10 cellular contexts compared by ENCODE assay signal in genomic region chrX:130083107-130083490, GRCh38. TPM values are rescaled to one million over a fixed set of nuclear protein-coding genes. Genes with fewer than 3 reads are reported as not detected.
DNase-seq lines count a peak whose midpoint lies in the region; ATAC-seq and TF ChIP-seq lines count a peak whose summit lies in the region.
"Had no signal": no experiment of that assay in that cellular context is flagged by ENCODE, and none has a peak within 500 bp of the region (broad histone marks: within the 10 kb centered on the region; RNA-seq: fewer than 3 reads in every experiment).

No MANE protein-coding gene starts in this region.

- H3K36me3 ChIP-seq in CD8-positive, alpha-beta memory T cell (ENCODE audit: insufficient read depth, low read length) = no peaks in the 10 kb centered on the region

- no peak for ATAC-seq in activated naive CD8-positive, alpha-beta T cell treated with anti-CD3 and anti-CD28 coated beads, Interleukin-2, amount 50 U/mL, for 24 hours
- no peak for ATAC-seq in HG03342 (IDR thresholded peaks at IDR 0.05; ENCODE audit: unreplicated experiment)
- ATAC-seq in HG03175 (IDR thresholded peaks at IDR 0.05; ENCODE audit: unreplicated experiment) = no peak
- no peak for ATAC-seq in GM18861 (IDR thresholded peaks at IDR 0.05; ENCODE audit: unreplicated experiment)

- peak overlapping the region; percentile 49 for H3K4me3 ChIP-seq in CD8-positive, alpha-beta memory T cell (ENCODE audit: low read length)

- CTCF ChIA-PET in CD8-positive, alpha-beta memory T cell (lab: Charles Lee) = interaction anchor here (1.3 to 5.9 kb wide), 5 partner anchors 23 to 110 kb away, joined by 4 to 133 read pairs (median 36); partner anchors contain the start of genes AIFM1 and RAB33A

- peaks cover 0 to 3% of the 10 kb centered on the region in 2 donors for H3K27me3 Mint-ChIP-seq in CD8-positive, alpha-beta memory T cell
- H3K27me3 Mint-ChIP-seq in HFFc6 (ENCODE audit: insufficient read depth) (no peaks in the 10 kb centered on the region; the same call in 1 of the 2 replicates), nephron progenitor cell (ENCODE audit: low read depth, poor library complexity) (peaks cover 4% of the 10 kb centered on the region)
- no peaks in the 10 kb centered on the region for H3K27me3 Mint-ChIP-seq in activated naive CD8-positive, alpha-beta T cell treated with anti-CD3 and anti-CD28 coated beads, Interleukin-2, amount 50 U/mL, for 24 hours

- H3K4me1 Mint-ChIP-seq in CD8-positive, alpha-beta memory T cell = peaks cover 74 to 86% (median 77%) of the 10 kb centered on the region in 3 donors
- H3K4me1 Mint-ChIP-seq in HFFc6 (ENCODE audit: low read depth) (peaks cover 47% of the 10 kb centered on the region), nephron progenitor cell (peaks cover 57% of the 10 kb centered on the region)
- H3K4me1 Mint-ChIP-seq in activated naive CD8-positive, alpha-beta T cell treated with anti-CD3 and anti-CD28 coated beads, Interleukin-2, amount 50 U/mL, for 24 hours = peaks cover 69% of the 10 kb centered on the region

- H3K9me3 ChIP-seq in CD8-positive, alpha-beta memory T cell (ENCODE audit: low read length) = no peaks in the 10 kb centered on the region

- no peak overlapping the region for H3K27ac ChIP-seq in CD8-positive, alpha-beta memory T cell (ENCODE audit: low read depth, low read length)
- H3K27ac ChIP-seq: VCaP had no signal

- peak overlapping the region; percentile 89 to 99 (median 95) for H3K27ac Mint-ChIP-seq in CD8-positive, alpha-beta memory T cell
- H3K27ac Mint-ChIP-seq in HFFc6 = peak overlapping the region; percentile 50; the same call in 1 of the 2 replicates
- peak overlapping the region; percentile 80 for H3K27ac Mint-ChIP-seq in activated naive CD8-positive, alpha-beta T cell treated with anti-CD3 and anti-CD28 coated beads, Interleukin-2, amount 50 U/mL, for 24 hours
- H3K27ac Mint-ChIP-seq in nephron progenitor cell = peak overlapping the region; percentile 62

- no peaks in the 10 kb centered on the region for H3K27me3 ChIP-seq in CD8-positive, alpha-beta memory T cell (ENCODE audit: insufficient read depth, low read length, poor library complexity, severe bottlenecking)

- peaks cover 46% of the 10 kb centered on the region for H3K4me1 ChIP-seq in CD8-positive, alpha-beta memory T cell (ENCODE audit: insufficient read depth, low read length)

- H3K36me3 Mint-ChIP-seq in CD8-positive, alpha-beta memory T cell = peaks cover 0 to 16% (median 2%) of the 10 kb centered on the region in 3 donors
- H3K36me3 Mint-ChIP-seq in HFFc6 (ENCODE audit: low read depth) (no peaks in the 10 kb centered on the region), nephron progenitor cell (ENCODE audit: low read depth) (no peaks in the 10 kb centered on the region)
- peaks cover 3% of the 10 kb centered on the region for H3K36me3 Mint-ChIP-seq in activated naive CD8-positive, alpha-beta T cell treated with anti-CD3 and anti-CD28 coated beads, Interleukin-2, amount 50 U/mL, for 24 hours (ENCODE audit: low read depth)

- DNase-seq in CD8-positive, alpha-beta memory T cell = no peak
- no peak for DNase-seq in HFFc6
- DNase-seq in activated naive CD8-positive, alpha-beta T cell treated with anti-CD3 and anti-CD28 coated beads, Interleukin-2, amount 50 U/mL, for 24 hours = no peak
- DNase-seq in nephron progenitor cell = no peak
- no peak for DNase-seq in effector CD8-positive, alpha-beta T cell (lab: John Stamatoyannopoulos, UW)
- DNase-seq: Calu3 had no signal

- no peak for TF ChIP-seq CTCF in HFFc6 (IDR thresholded peaks at IDR 0.05)
- no peak for TF ChIP-seq CTCF in nephron progenitor cell (IDR thresholded peaks at IDR 0.05)

- peak overlapping the region; percentile 87 to 97 (median 92) for H3K4me3 Mint-ChIP-seq in CD8-positive, alpha-beta memory T cell
- no peak overlapping the region for H3K4me3 Mint-ChIP-seq in HFFc6
- peak overlapping the region; percentile 29 for H3K4me3 Mint-ChIP-seq in activated naive CD8-positive, alpha-beta T cell treated with anti-CD3 and anti-CD28 coated beads, Interleukin-2, amount 50 U/mL, for 24 hours
- peak overlapping the region; percentile 10 for H3K4me3 Mint-ChIP-seq in nephron progenitor cell

- no peaks in the 10 kb centered on the region for H3K9me3 Mint-ChIP-seq in CD8-positive, alpha-beta memory T cell
- no peaks in the 10 kb centered on the region for H3K9me3 Mint-ChIP-seq in HFFc6
- H3K9me3 Mint-ChIP-seq in activated naive CD8-positive, alpha-beta T cell treated with anti-CD3 and anti-CD28 coated beads, Interleukin-2, amount 50 U/mL, for 24 hours = no peaks in the 10 kb centered on the region
- peaks cover 40% of the 10 kb centered on the region for H3K9me3 Mint-ChIP-seq in nephron progenitor cell

- POLR2A ChIA-PET in CD8-positive, alpha-beta memory T cell (lab: Charles Lee) = no interaction called here

RNA-seq across cellular contexts. Expression of gene ELF4, which starts 27.2 kb away (rescaled TPM):
- 10 to 100 TPM; 23.8 to 24.7 TPM for total RNA-seq in CD8-positive, alpha-beta memory T cell
- polyA plus RNA-seq in CD8-positive, alpha-beta memory T cell = 19.5 TPM
- 10 to 100 TPM; 21.9 to 35.9 (median 31.4) TPM for total RNA-seq in HFFc6 (2021; fragmentation: NEBNext Ultra II Directional; extraction: Animal tissue kit (Norgen Biotek cat#: 25700))
